In genomic region chr3:101676219-101676764, GRCh38 we compare ENCODE assay signal across 8 cellular contexts. TPM values are rescaled to one million over a fixed set of nuclear protein-coding genes. Genes with fewer than 3 reads are reported as not detected.
A peak's percentile ranks its signal among the peaks of the same experiment; 100 is the strongest.
DNase-seq lines count a peak whose midpoint lies in the region; ATAC-seq, FAIRE-seq and TF ChIP-seq lines count a peak whose summit lies in the region.

No MANE protein-coding gene starts in this region.

- ATAC-seq in GM18867 (IDR thresholded peaks at IDR 0.05; ENCODE audit: unreplicated experiment) = peak; percentile 87
- ATAC-seq in HG03066 (IDR thresholded peaks at IDR 0.05; ENCODE audit: low read depth, unreplicated experiment) = peak; percentile 77

- peak overlapping the region; percentile 93 for H3K4me3 ChIP-seq in bronchial epithelial cell (ENCODE audit: low read depth, low read length)

- peak; percentile 12 for TF ChIP-seq CTCF in bronchial epithelial cell (IDR thresholded peaks at IDR 0.05; ENCODE audit: insufficient read depth, low read length, severe bottlenecking)

- no peak for FAIRE-seq in bronchial epithelial cell (lab: Jason Lieb, UNC)

- H3K27me3 ChIP-seq in bronchial epithelial cell (ENCODE audit: control insufficient read depth, insufficient read depth, low read length) = no peaks in the 10 kb centered on the region

- peak; percentile 89 to 97 (median 93) for DNase-seq in T-helper 1 cell
- peak; percentile 88 for DNase-seq in bronchial epithelial cell (ENCODE audit: low read depth)
- DNase-seq in kidney tubule cell (ENCODE audit: low spot score) = peak; percentile 97
- peak; percentile 96 for DNase-seq in stimulated activated CD4-positive, alpha-beta T cell treated with anti-CD3 and anti-CD28 coated beads, Interleukin-1b, Interleukin-23, amount 100 ng/mL, for 48 hours
- no peak for DNase-seq in NCI-H1105 treated with DMSO at 0.1 percent for 48 hours (lab: John Stamatoyannopoulos, UW)
- no peak for DNase-seq in GF-D8 (lab: John Stamatoyannopoulos, UW)

- no peaks in the 10 kb centered on the region for H3K36me3 ChIP-seq in bronchial epithelial cell (ENCODE audit: control insufficient read depth, insufficient read depth, low read length)

RNA-seq across cellular contexts. Expression of gene ZBTB11, which starts 0.6 kb away (rescaled TPM):
- total RNA-seq in bronchial epithelial cell = 30.3 and 34.2 TPM in 2 replicates

RNA-seq across cellular contexts. Expression of gene RPL24, which starts 10.2 kb away (rescaled TPM):
- 1,828 and 1,902 TPM in 2 replicates for total RNA-seq in bronchial epithelial cell

RNA-seq across cellular contexts. Expression of gene CEP97, which starts 48.1 kb away (rescaled TPM):
- total RNA-seq in bronchial epithelial cell = 12.0 and 13.4 TPM in 2 replicates

Comparison
In these comparisons a context has a peak if more than half of its experiments do, and no peak if none do; other contexts are left out.
1. DNase-seq: peak in T-helper 1 cell (5 of 5), bronchial epithelial cell (single experiment), kidney tubule cell (single experiment) and stimulated activated CD4-positive, alpha-beta T cell treated with anti-CD3 and anti-CD28 coated beads, Interleukin-1b, Interleukin-23, amount 100 ng/mL, for 48 hours (single experiment); none in NCI-H1105 treated with DMSO at 0.1 percent for 48 hours (single experiment) and GF-D8 (single experiment).